Comparison of ENCODE assay signal across 16 cellular contexts in genomic region chr7:139431459-139431858, GRCh38. TPM values are rescaled to one million over a fixed set of nuclear protein-coding genes. Genes with fewer than 3 reads are reported as not detected.
DNase-seq lines count a peak whose midpoint lies in the region; ATAC-seq and TF ChIP-seq lines count a peak whose summit lies in the region.
"Had no signal": no experiment of that assay in that cellular context is flagged by ENCODE, and none has a peak within 500 bp of the region (broad histone marks: within the 10 kb centered on the region; RNA-seq: fewer than 3 reads in every experiment).

No MANE protein-coding gene starts in this region.

- DNase-seq in right cardiac atrium (no peak), Right ventricle myocardium inferior (ENCODE audit: missing footprints) (no peak), epithelial cell of esophagus (ENCODE audit: low read depth) (peak; percentile 59), trophoblast cell (peak in 1 of 2 donors; percentile 34), NOMO-1 (lab: John Stamatoyannopoulos, UW; ENCODE audit: unreplicated experiment in 2 of 2) (no peak), NCI-H1436 treated with DMSO at 0.1 percent for 48 hours (lab: John Stamatoyannopoulos, UW) (no peak)
- no peak for DNase-seq in effector memory CD4-positive, alpha-beta T cell
- DNase-seq: activated CD4-positive, alpha-beta T cell treated with anti-CD3 and anti-CD28 coated beads, Interleukin-2, amount 10 ng/mL, durations not matched to agents 24 days and 14 days; colonic mucosa; OCI-M1; uterus had no signal

- peak overlapping the region; percentile 52 for H4K12ac ChIP-seq in trophoblast cell (ENCODE audit: low read depth, low read length)

- H3K4me2 ChIP-seq in trophoblast cell (ENCODE audit: low read length) = no peak overlapping the region

- H3K79me1 ChIP-seq in trophoblast cell (ENCODE audit: low read length) = peaks cover 11% of the 10 kb centered on the region

- no peak overlapping the region for H2AFZ ChIP-seq in trophoblast cell (ENCODE audit: insufficient read depth, low read length, poor library complexity)

- no peak overlapping the region for H3K18ac ChIP-seq in trophoblast cell (ENCODE audit: low read length)

- no peaks in the 10 kb centered on the region for H3K9me3 ChIP-seq in right cardiac atrium (ENCODE audit: control insufficient read depth, low read length)
- no peaks in the 10 kb centered on the region for H3K9me3 ChIP-seq in trophoblast cell (ENCODE audit: insufficient read depth, low read depth, low read length)
- no peaks in the 10 kb centered on the region for H3K9me3 ChIP-seq in effector memory CD4-positive, alpha-beta T cell (ENCODE audit: control insufficient read depth, low read length)
- H3K9me3 ChIP-seq: colonic mucosa, uterus had no signal

- peak overlapping the region; percentile 85 for H2BK12ac ChIP-seq in trophoblast cell (ENCODE audit: low read length)

- no peak overlapping the region for H3K4me3 ChIP-seq in right cardiac atrium (ENCODE audit: low read length)
- no peak overlapping the region for H3K4me3 ChIP-seq in epithelial cell of esophagus (ENCODE audit: low read length)
- no peak overlapping the region for H3K4me3 ChIP-seq in trophoblast cell (ENCODE audit: low read depth, low read length)
- no peak overlapping the region for H3K4me3 ChIP-seq in effector memory CD4-positive, alpha-beta T cell (ENCODE audit: insufficient read depth, low read depth, low read length, poor library complexity, severe bottlenecking)
- H3K4me3 ChIP-seq: colonic mucosa, GM12878, uterus had no signal

- peaks cover 5 to 6% of the 10 kb centered on the region in 2 experiments for H3K36me3 ChIP-seq in trophoblast cell (ENCODE audit: control insufficient read depth in 1 of 2, insufficient read depth in 2 of 2, low read length in 2 of 2)
- no peaks in the 10 kb centered on the region for H3K36me3 ChIP-seq in effector memory CD4-positive, alpha-beta T cell (ENCODE audit: control insufficient read depth, insufficient read depth, low read length)
- H3K36me3 ChIP-seq: colonic mucosa, uterus had no signal

- peak overlapping the region; percentile 85 for H2BK5ac ChIP-seq in trophoblast cell (ENCODE audit: low read depth, low read length, poor library complexity)

- 87% methylated on average over 3 of the region's 3 CpGs for WGBS in right cardiac atrium
- WGBS in trophoblast cell (ENCODE audit: extremely low coverage, insufficient coverage, insufficient read length) = no CpG with 5 or more reads among the region's 3 CpGs

- H3K4ac ChIP-seq in trophoblast cell (ENCODE audit: low read depth, low read length) = peak overlapping the region; percentile 53

- no peak overlapping the region for H3K23ac ChIP-seq in trophoblast cell (ENCODE audit: low read length)

- intact Hi-C loops in right cardiac atrium (cut with DNase I) (no loop called here), Right ventricle myocardium inferior (cut with DNase I) (no loop called here)

- H3K4me1 ChIP-seq in right cardiac atrium (ENCODE audit: control insufficient read depth, insufficient read depth, low read length) (peaks cover 5% of the 10 kb centered on the region), trophoblast cell (ENCODE audit: control insufficient read depth in 1 of 2, insufficient read depth in 2 of 2, low read length in 2 of 2) (peaks cover 9 to 13% of the 10 kb centered on the region in 2 experiments)
- no peaks in the 10 kb centered on the region for H3K4me1 ChIP-seq in effector memory CD4-positive, alpha-beta T cell (ENCODE audit: control insufficient read depth, insufficient read depth, low read length, poor library complexity, severe bottlenecking)
- H3K4me1 ChIP-seq: colonic mucosa, uterus had no signal

- H3K79me2 ChIP-seq in trophoblast cell (ENCODE audit: control insufficient read depth, insufficient read depth, low read length, poor library complexity) = peaks cover 4% of the 10 kb centered on the region

- peak overlapping the region; percentile 49 for H3K14ac ChIP-seq in trophoblast cell (ENCODE audit: low read length)

- H3K27me3 ChIP-seq in right cardiac atrium (ENCODE audit: control insufficient read depth, insufficient read depth) = no peaks in the 10 kb centered on the region
- H3K27me3 ChIP-seq in trophoblast cell (ENCODE audit: insufficient read depth, low read length) = no peaks in the 10 kb centered on the region
- no peaks in the 10 kb centered on the region for H3K27me3 ChIP-seq in effector memory CD4-positive, alpha-beta T cell (replicated peaks; ENCODE audit: control insufficient read depth, insufficient read depth, low read length, poor library complexity, severe bottlenecking)
- H3K27me3 ChIP-seq: colonic mucosa, uterus had no signal

- H2AK5ac ChIP-seq in trophoblast cell (ENCODE audit: low read length) = no peak overlapping the region

- no peak overlapping the region for H3K9ac ChIP-seq in trophoblast cell (ENCODE audit: low read length)

- H2BK120ac ChIP-seq in trophoblast cell (ENCODE audit: insufficient read depth, low read length, poor library complexity) = peak overlapping the region; percentile 82

- no peak for ATAC-seq in right cardiac atrium
- ATAC-seq in Right ventricle myocardium inferior = no peak
- no peak for ATAC-seq in HG02852 (IDR thresholded peaks at IDR 0.05; ENCODE audit: unreplicated experiment)
- ATAC-seq: GM12878, left lobe of liver had no signal

- peak overlapping the region; percentile 90 for H4K91ac ChIP-seq in trophoblast cell (ENCODE audit: low read depth, low read length)

- H4K8ac ChIP-seq in trophoblast cell (ENCODE audit: low read depth, low read length) = no peak overlapping the region

- H3K27ac ChIP-seq in right cardiac atrium (ENCODE audit: low read length) = peak overlapping the region; percentile 17
- H3K27ac ChIP-seq in trophoblast cell (ENCODE audit: low read depth, low read length) = peak overlapping the region; percentile 77
- no peak overlapping the region for H3K27ac ChIP-seq in effector memory CD4-positive, alpha-beta T cell (ENCODE audit: insufficient read depth, low read length, poor library complexity, severe bottlenecking)
- H3K27ac ChIP-seq: colonic mucosa, HL-60 had no signal

- no peak for TF ChIP-seq CTCF in epithelial cell of esophagus (IDR thresholded peaks at IDR 0.05; ENCODE audit: insufficient read depth, low read depth, low read length, missing control alignments)

RNA-seq across cellular contexts. Expression of gene KLRG2, which starts 52.0 kb away (rescaled TPM):
- not detected for total RNA-seq in right cardiac atrium
- polyA plus RNA-seq in right cardiac atrium = not detected
- not detected for total RNA-seq in Right ventricle myocardium inferior
- 1.8 and 2.0 TPM in 2 replicates for polyA plus RNA-seq in trophoblast cell (2013)
- total RNA-seq: frontal cortex, left lobe of liver had no signal
- polyA plus RNA-seq: GM12878 had no signal
